25 cellular contexts compared by ENCODE assay signal in the genomic region with DNA sequence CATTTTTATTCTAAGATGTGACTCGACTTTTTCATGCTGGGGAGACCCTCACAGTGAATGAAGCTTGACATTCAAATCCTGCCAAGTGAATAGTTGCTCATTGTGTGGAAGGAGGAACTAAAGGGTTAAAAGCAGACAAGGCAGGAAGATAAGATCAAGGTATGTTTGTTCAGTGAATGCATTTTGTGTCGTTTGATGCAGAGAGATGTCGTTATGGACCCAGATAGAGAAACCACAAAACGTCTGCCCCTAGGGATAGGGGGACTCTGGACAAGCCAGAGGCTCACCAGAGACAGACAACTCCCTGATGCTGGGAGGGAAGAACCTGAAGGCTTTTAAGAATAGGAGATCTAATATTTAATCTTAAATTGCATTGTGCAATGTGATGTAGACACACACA. TPM values are rescaled to one million over a fixed set of nuclear protein-coding genes. Genes with fewer than 3 reads are reported as not detected.
"Had no signal": no experiment of that assay in that cellular context is flagged by ENCODE, and none has a peak within 500 bp of the region (broad histone marks: within the 10 kb centered on the region; RNA-seq: fewer than 3 reads in every experiment).

No MANE protein-coding gene starts in this region.

- ATAC-seq: foreskin keratinocyte; heart right ventricle; left lobe of liver; lower lobe of right lung; mucosa of descending colon; natural killer cell treated with Interleukin-12 subunit alpha and Interleukin-12 subunit beta and Interleukin-15 and Interleukin-18, amount 100 ng/mL, for 72 hours; right cardiac atrium; WTC11 had no signal

- H3K4me1 ChIP-seq: breast epithelium, esophagus muscularis mucosa, foreskin keratinocyte, lower lobe of right lung, spleen, transverse colon had no signal

- FAIRE-seq: urothelium cell line had no signal

- H3K36me3 ChIP-seq: breast epithelium, esophagus muscularis mucosa, heart right ventricle, lower lobe of right lung, spleen, transverse colon had no signal

- H3K27ac ChIP-seq: breast epithelium, esophagus muscularis mucosa, foreskin keratinocyte, heart right ventricle, lower lobe of right lung, spleen, transverse colon had no signal

- H3K4me3 ChIP-seq: breast epithelium, esophagus muscularis mucosa, heart right ventricle, lower lobe of right lung, mucosa of descending colon, spleen, transverse colon had no signal

- H3K27me3 ChIP-seq: breast epithelium, heart right ventricle, transverse colon had no signal

- DNase-seq: activated CD4-positive, alpha-beta memory T cell treated with anti-CD3 and anti-CD28 coated beads, Interleukin-2, amount 10 ng/mL, durations not matched to agents 7 days and 5 days; activated CD4-positive, alpha-beta T cell treated with anti-CD3 and anti-CD28 coated beads for 1 hour; activated CD4-positive, alpha-beta T cell treated with anti-CD3 and anti-CD28 coated beads, Interleukin-2, amount 10 ng/mL, durations not matched to agents 7 days and 5 days; activated CD8-positive, alpha-beta memory T cell treated with anti-CD3 and anti-CD28 coated beads, Interleukin-2, amount 50 U/mL, for 48 hours; activated gamma-delta T cell treated with Interleukin-2 at 50 U/mL for 16 hours; activated naive CD4-positive, alpha-beta T cell treated with anti-CD3 and anti-CD28 coated beads, Interleukin-2, amount 50 U/mL, for 16 hours; activated T-cell treated with anti-CD3 and anti-CD28 coated beads, Interleukin-2, amount 50 U/mL, for 24 hours; central memory CD4-positive, alpha-beta T cell; foreskin keratinocyte; heart right ventricle; kidney glomerular epithelial cell; lower lobe of right lung; mucosa of descending colon; right cardiac atrium; spleen; stimulated activated CD4-positive, alpha-beta T cell treated with anti-CD3 and anti-CD28 coated beads, Interleukin-2, amount 100 ng/mL, for 48 hours; stimulated activated naive CD4-positive, alpha-beta T cell treated with Interleukin-2 at 50 U/mL for 16 hours; transverse colon had no signal

RNA-seq across cellular contexts. Expression of a gene that starts 41.1 kb away (rescaled TPM):
- total RNA-seq: foreskin keratinocyte; lower lobe of right lung; myocyte; natural killer cell treated with Interleukin-12 subunit alpha and Interleukin-12 subunit beta and Interleukin-15 and Interleukin-18, amount 100 ng/mL, for 72 hours; right cardiac atrium had no signal
- polyA plus RNA-seq: foreskin keratinocyte, heart right ventricle, right cardiac atrium had no signal
